17 cellular contexts compared by ENCODE assay signal in the genomic region with DNA sequence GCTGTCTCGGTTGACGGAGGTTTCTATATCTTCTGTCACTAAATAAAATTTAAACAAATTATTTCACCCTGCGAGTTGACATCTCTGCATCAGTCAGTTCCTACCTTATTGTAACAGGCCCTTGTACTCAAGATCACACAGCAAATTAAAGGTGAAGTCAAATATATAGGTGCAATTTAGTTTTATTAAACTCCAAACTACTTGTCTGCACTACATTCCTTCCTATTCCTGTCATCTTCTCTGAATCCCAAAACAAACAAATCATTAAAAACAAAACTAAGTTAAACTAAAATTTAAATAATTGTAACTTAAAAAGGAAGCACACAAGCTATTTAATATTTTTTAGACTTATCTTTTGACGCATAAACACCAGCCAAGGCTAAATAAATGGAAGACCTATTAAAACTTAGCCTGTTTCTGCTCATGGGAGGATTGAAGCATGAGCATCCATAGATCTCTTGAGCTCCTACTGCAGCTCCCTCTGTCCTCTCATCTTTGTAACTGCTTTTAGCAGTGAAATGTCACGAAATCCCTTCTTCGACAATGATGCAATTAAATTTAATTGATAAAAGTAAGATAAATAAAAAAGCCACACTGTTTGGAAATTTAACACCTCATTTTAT.
DNase-seq lines count a peak whose midpoint lies in the region; ATAC-seq and TF ChIP-seq lines count a peak whose summit lies in the region.
"Had no signal": no experiment of that assay in that cellular context is flagged by ENCODE, and none has a peak within 500 bp of the region (broad histone marks: within the 10 kb centered on the region; RNA-seq: fewer than 3 reads in every experiment).

No MANE protein-coding gene starts in this region.

- H3K9me3 ChIP-seq in parathyroid adenoma (ENCODE audit: control insufficient read depth, low read length): no peaks in the 10 kb centered on the region
- H3K9me3 ChIP-seq: BLaER1 treated with 17β-estradiol and CSF1 and Interleukin-3, amounts not matched to agents 10 nM and 100 nM; ovary had no signal

- TF ChIP-seq CTCF in BJ (IDR thresholded peaks at IDR 0.05; ENCODE audit: insufficient read depth, low read depth, low read length) (peak; percentile 21; the same call in 1 of the 2 replicates), fibroblast of the aortic adventitia (IDR thresholded peaks at IDR 0.05; ENCODE audit: insufficient read depth, low read length) (peak; percentile 32), parathyroid adenoma (IDR thresholded peaks at IDR 0.05) (no peak), nephron progenitor cell (IDR thresholded peaks at IDR 0.05) (no peak)

- H3K9me3 Mint-ChIP-seq in stimulated activated effector memory CD8-positive, alpha-beta T cell treated with anti-CD3 and anti-CD28 coated beads, Interleukin-12 subunit alpha, Interleukin-12 subunit beta, amount 100 ng/mL, for 72 hours: no peaks in the 10 kb centered on the region
- H3K9me3 Mint-ChIP-seq in nephron progenitor cell: no peaks in the 10 kb centered on the region

- H3K27me3 Mint-ChIP-seq in nephron progenitor cell (ENCODE audit: low read depth, poor library complexity): no peaks in the 10 kb centered on the region

- POLR2A ChIA-PET in BJ (lab: Charles Lee): interaction anchor here (0.7 kb wide), 1 partner anchor 503 kb away, joined by 6 read pairs; no protein-coding TSS in a partner anchor

- H3K27me3 ChIP-seq in BJ (ENCODE audit: control insufficient read depth, insufficient read depth, low read length): no peaks in the 10 kb centered on the region
- no peaks in the 10 kb centered on the region for H3K27me3 ChIP-seq in parathyroid adenoma (ENCODE audit: control insufficient read depth, insufficient read depth, low read length)
- H3K27me3 ChIP-seq: BLaER1 treated with 17β-estradiol and CSF1 and Interleukin-3, amounts not matched to agents 10 nM and 100 nM; ovary had no signal

- H3K79me2 ChIP-seq in parathyroid adenoma: no peaks in the 10 kb centered on the region

- DNase-seq in BJ (ENCODE audit: low read depth): no peak
- peak; percentile 67 for DNase-seq in amniotic epithelial cell (ENCODE audit: low read depth)
- DNase-seq in fibroblast of the aortic adventitia (ENCODE audit: low read depth): peak; percentile 55
- DNase-seq in activated naive CD4-positive, alpha-beta T cell treated with anti-CD3 and anti-CD28 coated beads, Interleukin-2, amount 50 U/mL, for 16 hours: no peak
- DNase-seq in stimulated activated effector memory CD8-positive, alpha-beta T cell treated with anti-CD3 and anti-CD28 coated beads, Interleukin-12 subunit alpha, Interleukin-12 subunit beta, amount 100 ng/mL, for 72 hours (ENCODE audit: low spot score in 2 of 2): no peak
- DNase-seq in nucleus accumbens (lab: John Stamatoyannopoulos, UW): no peak
- no peak for DNase-seq in nephron progenitor cell
- DNase-seq: activated CD4-positive, alpha-beta T cell treated with anti-CD3 and anti-CD28 coated beads for 36 hours; activated T-cell treated with anti-CD3 and anti-CD28 coated beads, Interleukin-2, amount 50 U/mL, for 1 hour; amniotic stem cell; NCI-H1092; NCI-H345; stimulated activated CD4-positive, alpha-beta T cell treated with anti-CD3 and anti-CD28 coated beads, Interleukin-1b, Interleukin-23, amount 100 ng/mL, for 48 hours; T-helper 2 cell had no signal

- H2AFZ ChIP-seq in parathyroid adenoma: peak overlapping the region; percentile 60

- H3K36me3 ChIP-seq in BJ (ENCODE audit: control insufficient read depth, insufficient read depth, low read length) (no peaks in the 10 kb centered on the region), parathyroid adenoma (ENCODE audit: control insufficient read depth, insufficient read depth, low read length) (no peaks in the 10 kb centered on the region)
- H3K36me3 ChIP-seq: BLaER1 treated with 17β-estradiol and CSF1 and Interleukin-3, amounts not matched to agents 10 nM and 100 nM; ovary had no signal

- H3K4me3 Mint-ChIP-seq in stimulated activated effector memory CD8-positive, alpha-beta T cell treated with anti-CD3 and anti-CD28 coated beads, Interleukin-12 subunit alpha, Interleukin-12 subunit beta, amount 100 ng/mL, for 72 hours: no peak overlapping the region
- no peak overlapping the region for H3K4me3 Mint-ChIP-seq in nephron progenitor cell
- H3K4me3 Mint-ChIP-seq: activated CD4-positive, alpha-beta T cell treated with anti-CD3 and anti-CD28 coated beads for 36 hours had no signal

- H3K4me3 ChIP-seq in BJ (ENCODE audit: low read depth, low read length) (no peak overlapping the region), fibroblast of the aortic adventitia (ENCODE audit: low read depth, low read length) (no peak overlapping the region), parathyroid adenoma (ENCODE audit: low read depth, low read length) (no peak overlapping the region)
- H3K4me3 ChIP-seq: BLaER1 treated with 17β-estradiol and CSF1 and Interleukin-3, amounts not matched to agents 10 nM and 100 nM; ovary had no signal

- no peaks in the 10 kb centered on the region for H3K4me1 ChIP-seq in parathyroid adenoma

- H3K4me2 ChIP-seq in parathyroid adenoma (ENCODE audit: low read length): no peak overlapping the region
- H3K4me2 ChIP-seq: BLaER1 treated with 17β-estradiol and CSF1 and Interleukin-3, amounts not matched to agents 10 nM and 100 nM had no signal

- CTCF ChIA-PET in BJ (lab: Yijun Ruan, JAX): interaction anchor here (1.0 kb wide), 1 partner anchor 344 kb away, joined by 3 read pairs; no protein-coding TSS in a partner anchor

- H3K27ac ChIP-seq in parathyroid adenoma: peak overlapping the region; percentile 34
- H3K27ac ChIP-seq: BLaER1 treated with 17β-estradiol and CSF1 and Interleukin-3, amounts not matched to agents 10 nM and 100 nM had no signal

- H3K4me1 Mint-ChIP-seq in stimulated activated effector memory CD8-positive, alpha-beta T cell treated with anti-CD3 and anti-CD28 coated beads, Interleukin-12 subunit alpha, Interleukin-12 subunit beta, amount 100 ng/mL, for 72 hours: no peaks in the 10 kb centered on the region
- H3K4me1 Mint-ChIP-seq in nephron progenitor cell: no peaks in the 10 kb centered on the region
- H3K4me1 Mint-ChIP-seq: activated CD4-positive, alpha-beta T cell treated with anti-CD3 and anti-CD28 coated beads for 36 hours had no signal

- H3K27ac Mint-ChIP-seq in stimulated activated effector memory CD8-positive, alpha-beta T cell treated with anti-CD3 and anti-CD28 coated beads, Interleukin-12 subunit alpha, Interleukin-12 subunit beta, amount 100 ng/mL, for 72 hours: no peak overlapping the region
- H3K27ac Mint-ChIP-seq in nephron progenitor cell: no peak overlapping the region
- H3K27ac Mint-ChIP-seq: activated CD4-positive, alpha-beta T cell treated with anti-CD3 and anti-CD28 coated beads for 36 hours had no signal

- ATAC-seq in stimulated activated effector memory CD8-positive, alpha-beta T cell treated with anti-CD3 and anti-CD28 coated beads, Interleukin-12 subunit alpha, Interleukin-12 subunit beta, amount 100 ng/mL, for 72 hours: no peak
- ATAC-seq: activated CD4-positive, alpha-beta T cell treated with anti-CD3 and anti-CD28 coated beads for 36 hours had no signal

- H3K36me3 Mint-ChIP-seq in stimulated activated effector memory CD8-positive, alpha-beta T cell treated with anti-CD3 and anti-CD28 coated beads, Interleukin-12 subunit alpha, Interleukin-12 subunit beta, amount 100 ng/mL, for 72 hours: no peaks in the 10 kb centered on the region
- no peaks in the 10 kb centered on the region for H3K36me3 Mint-ChIP-seq in nephron progenitor cell (ENCODE audit: low read depth)

- no peak overlapping the region for H3K9ac ChIP-seq in parathyroid adenoma
- H3K9ac ChIP-seq: BLaER1 treated with 17β-estradiol and CSF1 and Interleukin-3, amounts not matched to agents 10 nM and 100 nM had no signal

Comparison
In these comparisons a context has a peak if more than half of its experiments do, and no peak if none do; other contexts are left out.
1. DNase-seq: peak in amniotic epithelial cell (single experiment) and fibroblast of the aortic adventitia (single experiment); none in BJ (single experiment), activated naive CD4-positive, alpha-beta T cell treated with anti-CD3 and anti-CD28 coated beads, Interleukin-2, amount 50 U/mL, for 16 hours (single experiment), stimulated activated effector memory CD8-positive, alpha-beta T cell treated with anti-CD3 and anti-CD28 coated beads, Interleukin-12 subunit alpha, Interleukin-12 subunit beta, amount 100 ng/mL, for 72 hours (0 of 2), nucleus accumbens (0 of 56) and nephron progenitor cell (single experiment).
2. CTCF ChIP-seq: peak in BJ (single experiment) and fibroblast of the aortic adventitia (single experiment); none in parathyroid adenoma (single experiment) and nephron progenitor cell (single experiment).